22 cellular contexts compared by ENCODE assay signal in genomic region chr22:40235418-40235817, GRCh38. TPM values are rescaled to one million over a fixed set of nuclear protein-coding genes. Genes with fewer than 3 reads are reported as not detected.
DNase-seq lines count a peak whose midpoint lies in the region; ATAC-seq and TF ChIP-seq lines count a peak whose summit lies in the region.
"Had no signal": no experiment of that assay in that cellular context is flagged by ENCODE, and none has a peak within 500 bp of the region (broad histone marks: within the 10 kb centered on the region; RNA-seq: fewer than 3 reads in every experiment).

No MANE protein-coding gene starts in this region.

- no peaks in the 10 kb centered on the region for H3K27me3 Mint-ChIP-seq in naive thymus-derived CD4-positive, alpha-beta T cell
- H3K27me3 Mint-ChIP-seq: activated CD4-positive, alpha-beta T cell treated with anti-CD3 and anti-CD28 coated beads for 36 hours; activated naive CD8-positive, alpha-beta T cell treated with anti-CD3 and anti-CD28 coated beads, Interleukin-2, amount 10 ng/mL, durations not matched to agents 7 days and 5 days had no signal

- no peak for ATAC-seq in naive thymus-derived CD4-positive, alpha-beta T cell
- ATAC-seq in HG03439 (IDR thresholded peaks at IDR 0.05; ENCODE audit: unreplicated experiment) (no peak), gastrocnemius medialis (no peak), HG03378 (IDR thresholded peaks at IDR 0.05; ENCODE audit: unreplicated experiment) (no peak)
- ATAC-seq: activated CD4-positive, alpha-beta T cell treated with anti-CD3 and anti-CD28 coated beads for 36 hours; foreskin keratinocyte; mucosa of descending colon had no signal

- no peaks in the 10 kb centered on the region for H3K9me3 Mint-ChIP-seq in naive thymus-derived CD4-positive, alpha-beta T cell
- H3K9me3 Mint-ChIP-seq: activated naive CD8-positive, alpha-beta T cell treated with anti-CD3 and anti-CD28 coated beads, Interleukin-2, amount 10 ng/mL, durations not matched to agents 7 days and 5 days; activated T-helper 1 cell treated with anti-CD3 and anti-CD28 coated beads, Interleukin-12 subunit alpha, Interleukin-12 subunit beta, Interleukin-2, Interleukin-4 antibody, amounts not matched to agents 30 ng/mL and 10 ng/mL and 1 ng/mL, durations not matched to agents 14 hours and 24 hours and 36 hours; H9 had no signal

- intact Hi-C loops in naive thymus-derived CD4-positive, alpha-beta T cell (cut with micrococcal nuclease), result no loop called here
- intact Hi-C loops in gastrocnemius medialis (cut with DNase I; ENCODE audit: low total_unique reads), result no loop called here

- no peaks in the 10 kb centered on the region for H3K9me3 ChIP-seq in naive thymus-derived CD4-positive, alpha-beta T cell (ENCODE audit: control insufficient read depth in 2 of 3, low read length in 3 of 3)
- no peaks in the 10 kb centered on the region for H3K9me3 ChIP-seq in gastrocnemius medialis
- H3K9me3 ChIP-seq: mucosa of descending colon, neutrophil, Peyer's patch, thyroid gland had no signal

- TF ChIP-seq POLR2A in gastrocnemius medialis (IDR thresholded peaks at IDR 0.05), result no peak

- peak overlapping the region in 6 of 9 donors; percentile 3 to 76 (median 16) for H3K27ac Mint-ChIP-seq in naive thymus-derived CD4-positive, alpha-beta T cell
- H3K27ac Mint-ChIP-seq: activated naive CD8-positive, alpha-beta T cell treated with anti-CD3 and anti-CD28 coated beads, Interleukin-2, amount 10 ng/mL, durations not matched to agents 7 days and 5 days had no signal

- peaks cover 0 to 27% (median 0%) of the 10 kb centered on the region in 3 experiments for H3K36me3 ChIP-seq in naive thymus-derived CD4-positive, alpha-beta T cell (ENCODE audit: control insufficient read depth in 2 of 3, insufficient read depth in 3 of 3, low read length in 3 of 3)
- H3K36me3 ChIP-seq in gastrocnemius medialis, result no peaks in the 10 kb centered on the region
- H3K36me3 ChIP-seq: thyroid gland had no signal

- in situ Hi-C loops in gastrocnemius medialis (cut with MboI; ENCODE audit: low sequenced_read_pairs in 4 of 4), result no loop called here

- peak overlapping the region in 1 of 10 donors; percentile 75 for H3K4me3 Mint-ChIP-seq in naive thymus-derived CD4-positive, alpha-beta T cell
- H3K4me3 Mint-ChIP-seq: activated CD4-positive, alpha-beta T cell treated with anti-CD3 and anti-CD28 coated beads for 36 hours; activated naive CD8-positive, alpha-beta T cell treated with anti-CD3 and anti-CD28 coated beads, Interleukin-2, amount 10 ng/mL, durations not matched to agents 7 days and 5 days; activated T-helper 1 cell treated with anti-CD3 and anti-CD28 coated beads, Interleukin-12 subunit alpha, Interleukin-12 subunit beta, Interleukin-2, Interleukin-4 antibody, amounts not matched to agents 30 ng/mL and 10 ng/mL and 1 ng/mL, durations not matched to agents 14 hours and 24 hours and 36 hours; H9 had no signal

- TF ChIP-seq CTCF in AG10803 (conservative IDR thresholded peaks at IDR 0.05; ENCODE audit: low read length), result no peak
- TF ChIP-seq CTCF in gastrocnemius medialis (IDR thresholded peaks at IDR 0.05 in 4 of 5, conservative IDR thresholded peaks at IDR 0.05 in 1 of 5), result no peak

- H3K4me1 ChIP-seq in naive thymus-derived CD4-positive, alpha-beta T cell (ENCODE audit: control insufficient read depth in 2 of 2, insufficient read depth in 2 of 2, low read length in 2 of 2), result peaks cover 19 to 34% of the 10 kb centered on the region in 2 donors
- H3K4me1 ChIP-seq in gastrocnemius medialis, result peaks cover 69 to 77% of the 10 kb centered on the region in 2 donors

- peaks cover 0 to 26% (median 18%) of the 10 kb centered on the region in 5 donors for H3K36me3 Mint-ChIP-seq in naive thymus-derived CD4-positive, alpha-beta T cell

- H3K27ac ChIP-seq in naive thymus-derived CD4-positive, alpha-beta T cell (ENCODE audit: low read depth, low read length), result no peak overlapping the region
- H3K27ac ChIP-seq in gastrocnemius medialis, result no peak overlapping the region
- H3K27ac ChIP-seq: foreskin keratinocyte, neutrophil, Peyer's patch, thyroid gland had no signal

- peaks cover 48 to 81% (median 76%) of the 10 kb centered on the region in 7 donors for H3K4me1 Mint-ChIP-seq in naive thymus-derived CD4-positive, alpha-beta T cell

- H3K27me3 ChIP-seq in naive thymus-derived CD4-positive, alpha-beta T cell (ENCODE audit: control insufficient read depth in 2 of 2, insufficient read depth in 2 of 2, low read length in 2 of 2), result no peaks in the 10 kb centered on the region
- H3K27me3 ChIP-seq in gastrocnemius medialis, result no peaks in the 10 kb centered on the region
- H3K27me3 ChIP-seq: foreskin keratinocyte, neutrophil, Peyer's patch, thyroid gland had no signal

- CTCF ChIA-PET in naive thymus-derived CD4-positive, alpha-beta T cell (lab: Charles Lee), result no interaction called here

- DNase-seq in AG10803 (ENCODE audit: low read depth) (peak; percentile 32), COR-L47 (lab: John Stamatoyannopoulos, UW) (peak; percentile 24), NCI-H2171 treated with DMSO at 0.1 percent for 48 hours (lab: John Stamatoyannopoulos, UW) (peak; percentile 13), gastrocnemius medialis (no peak), SIG-M5 (lab: John Stamatoyannopoulos, UW) (no peak)
- DNase-seq in naive thymus-derived CD4-positive, alpha-beta T cell, result no peak
- DNase-seq: activated CD4-positive, alpha-beta T cell treated with anti-CD3 and anti-CD28 coated beads for 36 hours; activated naive CD8-positive, alpha-beta T cell treated with anti-CD3 and anti-CD28 coated beads, Interleukin-2, amount 10 ng/mL, durations not matched to agents 7 days and 5 days; effector CD4-positive, alpha-beta T cell; foreskin keratinocyte; H9; hippocampal formation; mucosa of descending colon; NCI-H187 treated with DMSO at 0.1 percent for 48 hours; Peyer's patch; stimulated activated naive CD4-positive, alpha-beta T cell treated with Interleukin-2 at 50 U/mL for 16 hours; thyroid gland had no signal

- POLR2A ChIA-PET in naive thymus-derived CD4-positive, alpha-beta T cell (lab: Charles Lee), result no interaction called here

- no peak overlapping the region for H3K4me3 ChIP-seq in AG10803 (ENCODE audit: low read length)
- H3K4me3 ChIP-seq in naive thymus-derived CD4-positive, alpha-beta T cell (ENCODE audit: low read length), result no peak overlapping the region
- H3K4me3 ChIP-seq in gastrocnemius medialis, result no peak overlapping the region
- H3K4me3 ChIP-seq: mucosa of descending colon, Peyer's patch, smooth muscle cell, thyroid gland had no signal

RNA-seq across cellular contexts. Expression of gene TNRC6B, which starts 57.7 kb away (rescaled TPM):
- 100 to 1,000 TPM in 4 of 5 experiments, 10 to 100 TPM in 1; 67.4 to 165 (median 146) TPM for total RNA-seq in naive thymus-derived CD4-positive, alpha-beta T cell
- 100 to 1,000 TPM; 102 to 119 TPM for polyA plus RNA-seq in naive thymus-derived CD4-positive, alpha-beta T cell
- total RNA-seq in gastrocnemius medialis, result 10 to 100 TPM; 31.9 to 76.7 (median 57.0) TPM

Comparison
In these comparisons a context has a peak if more than half of its experiments do, and no peak if none do; other contexts are left out.
1. DNase-seq: peak in AG10803 (single experiment), COR-L47 (single experiment) and NCI-H2171 treated with DMSO at 0.1 percent for 48 hours (single experiment); none in naive thymus-derived CD4-positive, alpha-beta T cell (0 of 9), gastrocnemius medialis (0 of 2) and SIG-M5 (single experiment).